20 cellular contexts compared by ENCODE assay signal in genomic region chr2:32904711-32905110, GRCh38. TPM values are rescaled to one million over a fixed set of nuclear protein-coding genes. Genes with fewer than 3 reads are reported as not detected.
"Had no signal": no experiment of that assay in that cellular context is flagged by ENCODE, and none has a peak within 500 bp of the region (broad histone marks: within the 10 kb centered on the region; RNA-seq: fewer than 3 reads in every experiment).

No MANE protein-coding gene starts in this region.

- H3K9me3 Mint-ChIP-seq: activated naive CD4-positive, alpha-beta T cell treated with anti-CD3 and anti-CD28 coated beads for 36 hours; activated naive CD8-positive, alpha-beta T cell treated with anti-CD3 and anti-CD28 coated beads, Interleukin-2, amount 50 U/mL, for 24 hours; activated T-helper 17 cell treated with anti-CD3 and anti-CD28 coated beads, Interleukin-2, amount 50 U/mL, for 72 hours; T-helper 2 cell treated with Interferon-gamma antibody and Interleukin-4, amounts not matched to agents 5 μg/mL and 100 μg/mL, for 36 hours had no signal

- H3K4me1 ChIP-seq: ascending aorta, breast epithelium, thyroid gland had no signal

- FAIRE-seq: keratinocyte, urothelium cell line had no signal

- H3K4me3 Mint-ChIP-seq: activated naive CD4-positive, alpha-beta T cell treated with anti-CD3 and anti-CD28 coated beads for 36 hours; activated naive CD8-positive, alpha-beta T cell treated with anti-CD3 and anti-CD28 coated beads, Interleukin-2, amount 50 U/mL, for 24 hours; activated T-helper 17 cell treated with anti-CD3 and anti-CD28 coated beads, Interleukin-2, amount 50 U/mL, for 72 hours; endodermal cell; naive thymus-derived CD4-positive, alpha-beta T cell; stimulated activated naive B cell treated with anti-CD40 and anti-IgM and Interleukin-4, amounts not matched to agents 10 μg/mL and 1 μg/mL and 100 μg/mL, for 72 hours; T-helper 2 cell treated with Interferon-gamma antibody and Interleukin-4, amounts not matched to agents 5 μg/mL and 100 μg/mL, for 36 hours had no signal

- H3K4me3 ChIP-seq: ascending aorta, breast epithelium, dorsolateral prefrontal cortex, thyroid gland had no signal

- H3K36me3 ChIP-seq: ascending aorta, breast epithelium, thyroid gland had no signal

- H3K27ac ChIP-seq: ascending aorta, breast epithelium, dorsolateral prefrontal cortex, thyroid gland had no signal

- H3K36me3 Mint-ChIP-seq: stimulated activated naive B cell treated with anti-CD40 and anti-IgM and Interleukin-4, amounts not matched to agents 10 μg/mL and 1 μg/mL and 100 μg/mL, for 72 hours had no signal

- H3K27me3 ChIP-seq: ascending aorta, breast epithelium, thyroid gland had no signal

- DNase-seq: activated naive CD4-positive, alpha-beta T cell treated with anti-CD3 and anti-CD28 coated beads for 36 hours; activated naive CD8-positive, alpha-beta T cell treated with anti-CD3 and anti-CD28 coated beads, Interleukin-2, amount 50 U/mL, for 24 hours; activated T-cell treated with anti-CD3 and anti-CD28 coated beads for 4 hours; dorsolateral prefrontal cortex; endodermal cell; erythroblast; hippocampal formation; midbrain; naive thymus-derived CD4-positive, alpha-beta T cell; posterior cingulate gyrus; stimulated activated CD4-positive, alpha-beta T cell treated with anti-CD3 and anti-CD28 coated beads, Interleukin-2, amount 100 ng/mL, for 48 hours; stimulated activated naive B cell treated with anti-CD40 and anti-IgM and Interleukin-4, amounts not matched to agents 10 μg/mL and 1 μg/mL and 100 μg/mL, for 72 hours had no signal

- ATAC-seq: activated naive CD8-positive, alpha-beta T cell treated with anti-CD3 and anti-CD28 coated beads, Interleukin-2, amount 50 U/mL, for 24 hours; activated T-helper 17 cell treated with anti-CD3 and anti-CD28 coated beads, Interleukin-2, amount 50 U/mL, for 72 hours; left lobe of liver; naive thymus-derived CD4-positive, alpha-beta T cell; stimulated activated naive B cell treated with anti-CD40 and anti-IgM and Interleukin-4, amounts not matched to agents 10 μg/mL and 1 μg/mL and 100 μg/mL, for 72 hours had no signal

- H3K27ac Mint-ChIP-seq: activated naive CD4-positive, alpha-beta T cell treated with anti-CD3 and anti-CD28 coated beads for 36 hours; activated naive CD8-positive, alpha-beta T cell treated with anti-CD3 and anti-CD28 coated beads, Interleukin-2, amount 50 U/mL, for 24 hours; activated T-helper 17 cell treated with anti-CD3 and anti-CD28 coated beads, Interleukin-2, amount 50 U/mL, for 72 hours; endodermal cell; naive thymus-derived CD4-positive, alpha-beta T cell; stimulated activated naive B cell treated with anti-CD40 and anti-IgM and Interleukin-4, amounts not matched to agents 10 μg/mL and 1 μg/mL and 100 μg/mL, for 72 hours; T-helper 2 cell treated with Interferon-gamma antibody and Interleukin-4, amounts not matched to agents 5 μg/mL and 100 μg/mL, for 36 hours had no signal

- H3K4me1 Mint-ChIP-seq: activated naive CD8-positive, alpha-beta T cell treated with anti-CD3 and anti-CD28 coated beads, Interleukin-2, amount 50 U/mL, for 24 hours; activated T-helper 17 cell treated with anti-CD3 and anti-CD28 coated beads, Interleukin-2, amount 50 U/mL, for 72 hours; naive thymus-derived CD4-positive, alpha-beta T cell; stimulated activated naive B cell treated with anti-CD40 and anti-IgM and Interleukin-4, amounts not matched to agents 10 μg/mL and 1 μg/mL and 100 μg/mL, for 72 hours had no signal

- H3K9me3 ChIP-seq: ascending aorta, breast epithelium, thyroid gland had no signal

RNA-seq across cellular contexts. Expression of gene LTBP1, which starts 42.0 kb away (rescaled TPM):
- polyA plus RNA-seq: naive thymus-derived CD4-positive, alpha-beta T cell had no signal
